ENCODE assay signal across 1 cellular context in the genomic region with DNA sequence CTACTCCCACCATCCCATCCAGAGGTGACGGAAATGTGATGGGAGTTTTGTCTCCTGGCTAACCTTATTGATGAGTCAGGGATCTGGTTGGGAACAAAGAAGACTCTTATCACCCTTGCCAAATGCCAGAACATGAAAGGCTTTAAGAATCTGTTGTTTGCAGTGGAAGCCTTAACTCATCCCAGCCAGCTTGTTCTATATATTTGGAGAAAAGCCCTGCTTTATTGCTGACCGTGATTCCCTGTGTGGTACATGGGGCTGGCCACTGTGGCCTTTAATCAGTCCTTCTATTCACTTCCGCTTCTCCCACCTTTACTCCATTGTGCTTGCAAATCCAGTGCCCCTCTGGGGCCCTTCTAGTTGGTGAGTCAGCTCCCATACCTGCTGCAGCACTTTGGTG.
TF ChIP-seq lines count a peak whose summit lies in the region.

No MANE protein-coding gene starts in this region.

TF ChIP-seq in HCT116, 20 proteins besides CTCF, POLR2A, EP300 and RAD21:
- TF ChIP-seq TCF7L2 (IDR thresholded peaks at IDR 0.05; ENCODE audit: borderline replicate concordance, extremely low read depth, insufficient read depth, insufficient read length) = no peak
